8 cellular contexts compared by ENCODE assay signal in the genomic region with DNA sequence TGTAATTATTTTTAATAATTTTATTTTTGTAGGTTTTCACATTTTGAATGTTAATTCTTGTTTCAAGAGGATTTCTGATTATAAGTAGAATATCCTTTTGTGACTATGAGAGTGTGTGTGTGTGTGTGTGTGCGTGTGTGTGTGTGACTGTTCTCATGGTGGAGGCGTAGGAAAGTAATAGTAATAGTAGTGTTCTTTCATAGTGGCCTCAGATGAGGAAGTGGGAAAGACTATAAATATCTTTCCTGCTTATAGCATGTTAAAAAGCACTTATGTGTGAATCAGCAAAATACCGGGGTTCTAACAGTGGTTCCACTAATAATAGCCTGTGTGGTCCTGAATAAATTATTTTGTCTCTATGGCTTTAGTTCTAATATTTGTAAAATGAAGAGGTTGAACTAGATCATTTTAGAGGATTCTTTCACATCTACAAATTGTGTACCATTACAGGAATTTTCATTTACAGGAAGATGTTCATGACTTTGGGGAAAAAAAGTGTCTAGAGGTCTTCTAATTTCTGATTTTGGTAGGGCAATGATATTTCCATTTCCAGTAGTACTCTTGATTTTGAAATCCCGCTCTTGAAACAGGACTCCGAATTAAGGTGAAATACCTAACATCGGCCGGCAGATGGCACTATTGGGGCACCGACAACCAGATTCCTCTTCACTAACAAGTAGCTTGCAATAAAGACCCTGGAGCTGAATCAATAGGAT. TPM values are rescaled to one million over a fixed set of nuclear protein-coding genes. Genes with fewer than 3 reads are reported as not detected.
A peak's percentile ranks its signal among the peaks of the same experiment; 100 is the strongest.
DNase-seq lines count a peak whose midpoint lies in the region; ATAC-seq, FAIRE-seq and TF ChIP-seq lines count a peak whose summit lies in the region.

No MANE protein-coding gene starts in this region.

- no peaks in the 10 kb centered on the region for H3K9me2 ChIP-seq in SU-DHL-6 (replicated peaks; ENCODE audit: insufficient read depth, low read length)

- H3K4me2 ChIP-seq in SU-DHL-6 (ENCODE audit: low read depth, low read length, poor library complexity, severe bottlenecking): peak overlapping the region; percentile 38

- no peaks in the 10 kb centered on the region for H3F3A ChIP-seq in SU-DHL-6 (ENCODE audit: insufficient read depth)

- H3K79me2 ChIP-seq in SU-DHL-6 (ENCODE audit: insufficient read depth, low read length): no peaks in the 10 kb centered on the region

- H3K4me3 ChIP-seq in SU-DHL-6 (ENCODE audit: insufficient read depth, low read length, poor library complexity, severe bottlenecking): no peak overlapping the region
- H3K4me3 ChIP-seq in adipocyte (ENCODE audit: low read length): no peak overlapping the region
- no peak overlapping the region for H3K4me3 ChIP-seq in right cardiac atrium (ENCODE audit: low read length)
- H3K4me3 ChIP-seq in small intestine (ENCODE audit: low read depth in 1 of 2, low read length in 2 of 2): no peak overlapping the region

- DNase-seq in GM04504 (ENCODE audit: low read depth): peak; percentile 31
- peak; percentile 50 for DNase-seq in H4 (ENCODE audit: low spot score)
- peak; percentile 83 for DNase-seq in adipocyte (ENCODE audit: low read depth)
- peak; percentile 55 to 69 (median 56) for DNase-seq in right cardiac atrium
- peak; percentile 70 for DNase-seq in small intestine
- no peak for DNase-seq in OCI-M2 (lab: John Stamatoyannopoulos, UW; ENCODE audit: unreplicated experiment)

- FAIRE-seq in small intestine (lab: Jason Lieb, UNC): peak; percentile 80

- 4% methylated on average over 8 of the region's 8 CpGs for WGBS in right cardiac atrium
- 8 to 10% (median 8%) methylated on average over 8 of the region's 8 CpGs for WGBS in small intestine, 3 donors

- H3K9me3 ChIP-seq in SU-DHL-6 (ENCODE audit: insufficient read depth, low read length) (no peaks in the 10 kb centered on the region), adipocyte (ENCODE audit: control insufficient read depth, low read length) (no peaks in the 10 kb centered on the region), right cardiac atrium (ENCODE audit: control insufficient read depth, low read length) (no peaks in the 10 kb centered on the region), small intestine (ENCODE audit: control insufficient read depth, low read depth) (no peaks in the 10 kb centered on the region)

- H2AFZ ChIP-seq in SU-DHL-6 (ENCODE audit: low read depth, low read length, severe bottlenecking): no peak overlapping the region

- intact Hi-C loops in right cardiac atrium (cut with DNase I): loop anchor here in 3 of 4 donors (10.0 kb wide), 2 partner anchors 124 to 134 kb away; no protein-coding TSS in a partner anchor

- ATAC-seq in right cardiac atrium: no peak

- TF ChIP-seq CTCF in LNCAP (IDR thresholded peaks at IDR 0.05) (peak; percentile 71), SU-DHL-6 (IDR thresholded peaks at IDR 0.05; ENCODE audit: insufficient read depth, low read length, poor library complexity, severe bottlenecking) (peak; percentile 64)

- no peaks in the 10 kb centered on the region for H3K36me3 ChIP-seq in SU-DHL-6 (ENCODE audit: low read length)
- no peaks in the 10 kb centered on the region for H3K36me3 ChIP-seq in adipocyte (ENCODE audit: control insufficient read depth, insufficient read depth, low read length, severe bottlenecking)
- no peaks in the 10 kb centered on the region for H3K36me3 ChIP-seq in small intestine (ENCODE audit: control insufficient read depth in 2 of 2, insufficient read depth in 2 of 2, low read length in 2 of 2)

- no peak overlapping the region for H3K9ac ChIP-seq in SU-DHL-6 (ENCODE audit: low read length)
- H3K9ac ChIP-seq in adipocyte (ENCODE audit: low read length): no peak overlapping the region

- H3K27me3 ChIP-seq in SU-DHL-6 (ENCODE audit: low read length) (no peaks in the 10 kb centered on the region), adipocyte (replicated peaks; ENCODE audit: control insufficient read depth, insufficient read depth, low read length) (peaks cover 53% of the 10 kb centered on the region), right cardiac atrium (ENCODE audit: control insufficient read depth, insufficient read depth) (peaks cover 2% of the 10 kb centered on the region), small intestine (ENCODE audit: control insufficient read depth in 2 of 2, insufficient read depth in 2 of 2, low read length in 2 of 2) (no peaks in the 10 kb centered on the region)

- H3K27ac ChIP-seq in SU-DHL-6 (ENCODE audit: low read depth, low read length): no peak overlapping the region
- no peak overlapping the region for H3K27ac ChIP-seq in right cardiac atrium (ENCODE audit: low read length)
- H3K27ac ChIP-seq in small intestine (ENCODE audit: low read depth in 1 of 2, low read length in 1 of 2): no peak overlapping the region

- peaks cover 8% of the 10 kb centered on the region for H3K4me1 ChIP-seq in adipocyte (ENCODE audit: control insufficient read depth, insufficient read depth, low read length)
- no peaks in the 10 kb centered on the region for H3K4me1 ChIP-seq in right cardiac atrium (ENCODE audit: control insufficient read depth, insufficient read depth, low read length)
- no peaks in the 10 kb centered on the region for H3K4me1 ChIP-seq in small intestine (ENCODE audit: control insufficient read depth in 2 of 2, insufficient read depth in 1 of 2, low read depth in 1 of 2, low read length in 1 of 2)

- H4K20me1 ChIP-seq in SU-DHL-6 (ENCODE audit: low read depth, low read length): no peaks in the 10 kb centered on the region

RNA-seq across cellular contexts. Expression of gene OR10G7, which starts 29.9 kb away (rescaled TPM):
- total RNA-seq in H4 (2014; rRNA removed; shearing (Covaris generic)): not detected in 2 replicates
- total RNA-seq in right cardiac atrium: not detected
- polyA plus RNA-seq in right cardiac atrium (not detected), small intestine (not detected)

RNA-seq across cellular contexts. Expression of gene VWA5A, which starts 44.2 kb away (rescaled TPM):
- 28.0 and 29.3 TPM in 2 replicates for total RNA-seq in H4 (2014; rRNA removed; shearing (Covaris generic))
- total RNA-seq in right cardiac atrium: 1 to 10 TPM; 4.3 to 7.1 (median 6.2) TPM
- polyA plus RNA-seq in right cardiac atrium (3.1 TPM), small intestine (10 to 100 TPM; 21.9 to 30.6 (median 26.7) TPM)

RNA-seq across cellular contexts. Expression of gene OR10G8, which starts 44.5 kb away (rescaled TPM):
- not detected in 2 replicates for total RNA-seq in H4 (2014; rRNA removed; shearing (Covaris generic))
- not detected for total RNA-seq in right cardiac atrium
- not detected for polyA plus RNA-seq in right cardiac atrium
- not detected for polyA plus RNA-seq in small intestine

RNA-seq across cellular contexts. Expression of gene OR10G9, which starts 48.3 kb away (rescaled TPM):
- not detected in 2 replicates for total RNA-seq in H4 (2014; rRNA removed; shearing (Covaris generic))
- total RNA-seq in right cardiac atrium: not detected
- polyA plus RNA-seq in right cardiac atrium (not detected), small intestine (not detected)

RNA-seq across cellular contexts. Expression of gene OR10G4, which starts 58.3 kb away (rescaled TPM):
- not detected in 2 replicates for total RNA-seq in H4 (2014; rRNA removed; shearing (Covaris generic))
- total RNA-seq in right cardiac atrium: not detected
- polyA plus RNA-seq in right cardiac atrium (not detected), small intestine (not detected)
